Comparison of ENCODE assay signal across 25 cellular contexts in genomic region chr12:7146906-7147305, GRCh38. TPM values are rescaled to one million over a fixed set of nuclear protein-coding genes. Genes with fewer than 3 reads are reported as not detected.
DNase-seq lines count a peak whose midpoint lies in the region; ATAC-seq, FAIRE-seq and TF ChIP-seq lines count a peak whose summit lies in the region.
"Had no signal": no experiment of that assay in that cellular context is flagged by ENCODE, and none has a peak within 500 bp of the region (broad histone marks: within the 10 kb centered on the region; RNA-seq: fewer than 3 reads in every experiment).

No MANE protein-coding gene starts in this region.

- TF ChIP-seq CTCF in liver (IDR thresholded peaks at IDR 0.05; ENCODE audit: low read depth, low read length, missing input control), result no peak

- no peak for FAIRE-seq in small intestine (lab: Jason Lieb, UNC)
- FAIRE-seq: A549, D721Med, G401.6, GM12891, GM19239, H54 had no signal

- POLR2A ChIA-PET in T-cell (lab: Charles Lee) (no interaction called here), HEK293T (lab: Yijun Ruan, JAX) (no interaction called here)

- H3K27ac ChIP-seq in liver (ENCODE audit: low read depth in 1 of 2, low read length in 2 of 2) (peak overlapping the region in 1 of 2 donors; percentile 49), small intestine (ENCODE audit: low read depth in 1 of 2, low read length in 1 of 2) (no peak overlapping the region)
- H3K27ac ChIP-seq: 22Rv1, A549, C4-2B, GM23248, HL-60 had no signal

- no peak for TF ChIP-seq RAD21 in liver (IDR thresholded peaks at IDR 0.05)

- H3K4me3 ChIP-seq in liver (ENCODE audit: low read depth in 1 of 3, low read length in 3 of 3) (no peak overlapping the region), small intestine (ENCODE audit: low read depth in 1 of 2, low read length in 2 of 2) (no peak overlapping the region)
- H3K4me3 ChIP-seq: A549, GM23248 had no signal

- peak; percentile 13 for DNase-seq in activated CD8-positive, alpha-beta memory T cell treated with anti-CD3 and anti-CD28 coated beads, Interleukin-2, amount 50 U/mL, for 48 hours
- no peak for DNase-seq in activated CD8-positive, alpha-beta memory T cell treated with anti-CD3 and anti-CD28 coated beads, Interleukin-2, amount 50 U/mL, for 4 hours
- peak; percentile 75 for DNase-seq in small intestine
- no peak for DNase-seq in T-cell
- DNase-seq in stimulated activated CD4-positive, alpha-beta T cell treated with anti-CD3 and anti-CD28 coated beads, Interleukin-2, amount 100 ng/mL, for 24 hours, result no peak
- DNase-seq in HEK293T (ENCODE audit: extremely low spot score), result no peak
- DNase-seq: AML-193; Caco-2; CD4-positive, alpha-beta T cell; GM23248; HCEC 1CT; HFFc6; IMR-90 had no signal

- H3K4me1 Mint-ChIP-seq in T-cell, result peaks cover 0 to 10% (median 1%) of the 10 kb centered on the region in 3 donors

- H3K4me1 ChIP-seq in liver (ENCODE audit: control insufficient read depth in 4 of 4, insufficient read depth in 4 of 4, low read length in 3 of 4), result peaks cover 3 to 42% (median 26%) of the 10 kb centered on the region in 4 donors
- no peaks in the 10 kb centered on the region for H3K4me1 ChIP-seq in small intestine (ENCODE audit: control insufficient read depth in 2 of 2, insufficient read depth in 1 of 2, low read depth in 1 of 2, low read length in 1 of 2)
- H3K4me1 ChIP-seq: A549, Caco-2 had no signal

- ATAC-seq in T-cell (replicated peaks in 1 of 4), result no peak
- ATAC-seq: A549 had no signal

- H3K9ac ChIP-seq in liver (ENCODE audit: low read depth in 1 of 2, low read length in 2 of 2), result no peak overlapping the region
- H3K9ac ChIP-seq: GM23248 had no signal

- H3K36me3 Mint-ChIP-seq in T-cell, result peaks cover 52% of the 10 kb centered on the region

- WGBS in liver, result 73% methylated on average over 7 of the region's 7 CpGs
- WGBS in small intestine, 3 donors, result 40 to 83% (median 63%) methylated on average over 7 of the region's 7 CpGs

- no peaks in the 10 kb centered on the region for H3K27me3 Mint-ChIP-seq in T-cell
- H3K27me3 Mint-ChIP-seq: CD4-positive, alpha-beta T cell had no signal

- H3K27me3 ChIP-seq in liver (ENCODE audit: control insufficient read depth in 4 of 4, insufficient read depth in 4 of 4, low read length in 3 of 4) (no peaks in the 10 kb centered on the region), small intestine (ENCODE audit: control insufficient read depth in 2 of 2, insufficient read depth in 2 of 2, low read length in 2 of 2) (no peaks in the 10 kb centered on the region)

- CTCF ChIA-PET in T-cell (lab: Charles Lee) (interaction anchor here in 1 of 2 donors (0.7 to 0.8 kb wide), 2 partner anchors 186 to 216 kb away, joined by 3 to 4 read pairs; no protein-coding TSS in a partner anchor), HEK293T (lab: Yijun Ruan, JAX) (interaction anchor here (0.6 to 1.4 kb wide), 4 partner anchors 8 to 269 kb away, joined by 3 to 4 read pairs (median 4); no protein-coding TSS in a partner anchor)

- no peaks in the 10 kb centered on the region for H3K9me3 Mint-ChIP-seq in T-cell
- H3K9me3 Mint-ChIP-seq: CD4-positive, alpha-beta T cell; HFFc6 had no signal

- H3K36me3 ChIP-seq in liver (ENCODE audit: control insufficient read depth in 4 of 4, insufficient read depth in 3 of 4, low read depth in 1 of 4, low read length in 3 of 4) (peaks cover 4 to 38% (median 31%) of the 10 kb centered on the region in 4 donors), small intestine (ENCODE audit: control insufficient read depth in 2 of 2, insufficient read depth in 2 of 2, low read length in 2 of 2) (peaks cover 0 to 5% of the 10 kb centered on the region in 2 donors)

- H3K27ac Mint-ChIP-seq in T-cell, result no peak overlapping the region
- H3K27ac Mint-ChIP-seq: CD4-positive, alpha-beta T cell; HFFc6 had no signal

- no peaks in the 10 kb centered on the region for H3K9me3 ChIP-seq in liver (ENCODE audit: control insufficient read depth in 4 of 4, low read length in 3 of 4)
- no peaks in the 10 kb centered on the region for H3K9me3 ChIP-seq in small intestine (ENCODE audit: control insufficient read depth, low read depth)
- H3K9me3 ChIP-seq: A549, Caco-2 had no signal

- H3K4me3 Mint-ChIP-seq in T-cell, result no peak overlapping the region
- H3K4me3 Mint-ChIP-seq: CD4-positive, alpha-beta T cell; HFFc6 had no signal

TF ChIP-seq in liver, 16 proteins besides CTCF, POLR2A, EP300 and RAD21:
- TF ChIP-seq SP1 (IDR thresholded peaks at IDR 0.05), result peak; percentile 34
- TF ChIP-seq RXRA (IDR thresholded peaks at IDR 0.05), result peak in 1 of 2 donors; percentile 5
- TF ChIP-seq ATF3 (IDR thresholded peaks at IDR 0.05), result no peak
- TF ChIP-seq HNF4A (conservative IDR thresholded peaks at IDR 0.05), result peak; percentile 68 to 69

TF ChIP-seq in HEK293T, 16 proteins besides CTCF, POLR2A, EP300 and RAD21:
- no peak for TF ChIP-seq FOXM1 (IDR thresholded peaks at IDR 0.05; ENCODE audit: borderline replicate concordance)

RNA-seq across cellular contexts. Expression of gene CLSTN3, which starts 16.7 kb away (rescaled TPM):
- 10 to 100 TPM; 27.1 to 37.2 TPM for total RNA-seq in liver
- polyA plus RNA-seq in liver, result 10 to 100 TPM in 1 of 2 donors, 1 to 10 TPM in 1; 6.1 to 26.5 TPM
- 10 to 100 TPM in 2 of 3 donors, 1 to 10 TPM in 1; 6.5 to 17.2 (median 10.5) TPM for polyA plus RNA-seq in small intestine
- 10 to 100 TPM; 29.0 to 50.0 (median 41.5) TPM for total RNA-seq in T-cell

RNA-seq across cellular contexts. Expression of gene RBP5, which starts 18.2 kb away (rescaled TPM):
- 10 to 100 TPM; 12.9 to 47.1 TPM for total RNA-seq in liver
- 100 to 1,000 TPM in 1 of 2 donors, 10 to 100 TPM in 1; 80.2 to 108 TPM for polyA plus RNA-seq in liver
- polyA plus RNA-seq in small intestine, result 10 to 100 TPM in 1 of 3 donors, 1 to 10 TPM in 1, under 1 TPM in 1; 0.67 to 10.5 (median 5.1) TPM
- total RNA-seq in T-cell, result under 1 TPM in 3 of 5 donors, not detected in 2; 0.26 to 0.70 (median 0.59) TPM
- total RNA-seq: CD4-positive, alpha-beta T cell; GM23248; HFFc6; HT1080; IMR-90 had no signal
- polyA plus RNA-seq: BJ had no signal

RNA-seq across cellular contexts. Expression of gene C1RL, which starts 37.9 kb away (rescaled TPM):
- total RNA-seq in liver (100 to 1,000 TPM in 1 of 2 donors, 10 to 100 TPM in 1; 67.5 to 188 TPM), T-cell (10 to 100 TPM; 18.1 to 36.6 (median 30.8) TPM)
- polyA plus RNA-seq in liver (100 to 1,000 TPM; 104 to 145 TPM), small intestine (10 to 100 TPM in 2 of 3 donors, 1 to 10 TPM in 1; 10.0 to 30.1 (median 14.1) TPM)

RNA-seq across cellular contexts. Expression of gene PEX5, which starts 42.6 kb away (rescaled TPM):
- 10 to 100 TPM; 19.4 to 37.9 TPM for total RNA-seq in liver
- polyA plus RNA-seq in liver, result 10 to 100 TPM in 1 of 2 donors, 1 to 10 TPM in 1; 5.7 to 26.2 TPM
- polyA plus RNA-seq in small intestine, result 10 to 100 TPM; 17.8 to 31.1 (median 25.3) TPM
- 10 to 100 TPM; 24.0 to 44.5 (median 31.1) TPM for total RNA-seq in T-cell

RNA-seq across cellular contexts. Expression of gene C1R, which starts 54.7 kb away (rescaled TPM):
- total RNA-seq in liver (1,000 to 10,000 TPM in 1 of 2 donors, 100 to 1,000 TPM in 1; 211 to 1,249 TPM), T-cell (1 to 10 TPM; 2.2 to 5.9 (median 3.6) TPM)
- polyA plus RNA-seq in liver (1,000 to 10,000 TPM; 1,058 to 1,822 TPM), small intestine (100 to 1,000 TPM in 1 of 3 donors, 10 to 100 TPM in 1, 1 to 10 TPM in 1; 4.5 to 254 (median 14.1) TPM)

Comparison
In these comparisons a context has a peak if more than half of its experiments do, and no peak if none do; other contexts are left out.
1. DNase-seq: peak in activated CD8-positive, alpha-beta memory T cell treated with anti-CD3 and anti-CD28 coated beads, Interleukin-2, amount 50 U/mL, for 48 hours (single experiment) and small intestine (single experiment); none in activated CD8-positive, alpha-beta memory T cell treated with anti-CD3 and anti-CD28 coated beads, Interleukin-2, amount 50 U/mL, for 4 hours (single experiment), T-cell (0 of 34), stimulated activated CD4-positive, alpha-beta T cell treated with anti-CD3 and anti-CD28 coated beads, Interleukin-2, amount 100 ng/mL, for 24 hours (0 of 2) and HEK293T (single experiment).
2. RNA of gene RBP5, which starts 18.2 kb away (total RNA-seq): 12.9 to 47.1 TPM in liver; 0.26 to 0.70 TPM in T-cell; every median in the first group is over 4 times any median in the second.